19 cellular contexts compared by ENCODE assay signal in the genomic region with DNA sequence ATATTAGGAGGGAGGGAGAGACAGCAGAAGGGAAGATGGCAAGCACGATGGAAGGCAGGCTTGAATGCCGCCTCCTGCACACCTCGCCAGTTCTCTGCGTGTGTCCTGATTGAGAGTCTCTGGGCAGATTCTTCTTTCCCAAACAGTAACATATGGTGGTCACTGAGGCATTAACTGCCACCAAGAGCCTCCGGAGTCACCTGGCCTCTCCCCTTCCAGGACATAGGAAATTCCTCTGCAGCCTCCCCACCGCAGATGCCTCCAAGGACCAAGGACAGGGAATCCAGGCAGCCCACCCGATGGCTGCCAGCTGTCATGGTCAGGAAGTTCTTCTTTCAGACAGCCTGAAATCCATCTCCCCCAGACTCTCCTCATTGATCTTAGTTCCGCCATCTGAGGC.
"Had no signal": no experiment of that assay in that cellular context is flagged by ENCODE, and none has a peak within 500 bp of the region (broad histone marks: within the 10 kb centered on the region; RNA-seq: fewer than 3 reads in every experiment).

No MANE protein-coding gene starts in this region.

- H3K4me3 Mint-ChIP-seq: activated naive CD8-positive, alpha-beta T cell; dendritic cell treated with granulocyte-macrophage colony-stimulating factor and Interleukin-4, amounts not matched to agents 40 ng/mL and 50 ng/mL, for 4 days; nephron had no signal

- ATAC-seq: activated CD4-positive, CD25-positive, alpha-beta regulatory T cell treated with anti-CD3 and anti-CD28 coated beads, Interleukin-2, amount 50 U/mL, for 24 hours had no signal

- H3K27me3 ChIP-seq: right lobe of liver had no signal

- DNase-seq: activated CD4-positive, alpha-beta T cell treated with anti-CD3 and anti-CD28 coated beads for 48 hours; activated CD4-positive, alpha-beta T cell treated with anti-CD3 and anti-CD28 coated beads, Interleukin-2, amount 50 U/mL, for 48 hours; activated CD8-positive, alpha-beta memory T cell treated with anti-CD3 and anti-CD28 coated beads for 24 hours; activated effector memory CD4-positive, alpha-beta T cell treated with Interleukin-2 at 50 U/mL for 16 hours; activated naive CD4-positive, alpha-beta T cell treated with Interleukin-2 at 50 U/mL for 16 hours; anterior cingulate cortex; left ventricle myocardium inferior; mesendoderm; stimulated activated CD4-positive, alpha-beta T cell treated with anti-CD3 and anti-CD28 coated beads, Interleukin-2, amount 100 ng/mL, for 48 hours; stimulated activated naive CD4-positive, alpha-beta T cell treated with Interleukin-2 at 50 U/mL for 16 hours; T-helper 9 cell had no signal

- H3K27ac ChIP-seq: left ventricle myocardium inferior, tibial nerve, VCaP had no signal

- H3K4me3 ChIP-seq: left ventricle myocardium inferior, lung, right lobe of liver, tibial nerve had no signal

- H3K36me3 ChIP-seq: left ventricle myocardium inferior, right lobe of liver, tibial nerve had no signal

- H3K4me1 ChIP-seq: left ventricle myocardium inferior had no signal

- H3K9me3 Mint-ChIP-seq: dendritic cell treated with granulocyte-macrophage colony-stimulating factor and Interleukin-4, amounts not matched to agents 40 ng/mL and 50 ng/mL, for 4 days; nephron had no signal

- H3K27ac Mint-ChIP-seq: activated naive CD8-positive, alpha-beta T cell; dendritic cell treated with granulocyte-macrophage colony-stimulating factor and Interleukin-4, amounts not matched to agents 40 ng/mL and 50 ng/mL, for 4 days; nephron had no signal

- H3K36me3 Mint-ChIP-seq: activated naive CD8-positive, alpha-beta T cell had no signal

- H3K9me3 ChIP-seq: left ventricle myocardium inferior, right lobe of liver, tibial nerve had no signal
